21 cellular contexts compared by ENCODE assay signal in genomic region chr10:3837909-3838722, GRCh38.
"Had no signal": no experiment of that assay in that cellular context is flagged by ENCODE, and none has a peak within 500 bp of the region (broad histone marks: within the 10 kb centered on the region; RNA-seq: fewer than 3 reads in every experiment).

No MANE protein-coding gene starts in this region.

- ATAC-seq: activated CD8-positive, alpha-beta memory T cell treated with anti-CD3 and anti-CD28 coated beads, Interleukin-2, amount 10 ng/mL, durations not matched to agents 7 days and 5 days; body of pancreas had no signal

- H3K4me1 ChIP-seq: body of pancreas, parathyroid adenoma, suprapubic skin had no signal

- DNase-seq: activated CD4-positive, alpha-beta memory T cell treated with anti-CD3 and anti-CD28 coated beads for 36 hours; activated CD4-positive, alpha-beta T cell treated with anti-CD3 and anti-CD28 coated beads for 1 hour; activated CD8-positive, alpha-beta memory T cell treated with anti-CD3 and anti-CD28 coated beads, Interleukin-2, amount 10 ng/mL, durations not matched to agents 7 days and 5 days; activated effector memory CD4-positive, alpha-beta T cell treated with anti-CD3 and anti-CD28 coated beads, Interleukin-2, amount 50 U/mL, for 16 hours; activated T-cell treated with anti-CD3 and anti-CD28 coated beads, Interleukin-2, amount 50 U/mL, for 1 hour; amygdala; body of pancreas; foreskin melanocyte; head of caudate nucleus; immature natural killer cell; lower lobe of right lung; midbrain; stimulated activated CD4-positive, alpha-beta T cell treated with anti-CD3 and anti-CD28 coated beads, Interleukin-2, amount 100 ng/mL, for 48 hours; stimulated activated naive CD4-positive, alpha-beta T cell; T-helper 1 cell had no signal

- H3K27me3 Mint-ChIP-seq: activated CD4-positive, alpha-beta memory T cell treated with anti-CD3 and anti-CD28 coated beads for 36 hours; activated CD8-positive, alpha-beta memory T cell treated with anti-CD3 and anti-CD28 coated beads, Interleukin-2, amount 10 ng/mL, durations not matched to agents 7 days and 5 days; activated naive CD8-positive, alpha-beta T cell; central memory CD8-positive, alpha-beta T cell; type B pancreatic cell had no signal

- H3K36me3 Mint-ChIP-seq: activated CD4-positive, alpha-beta memory T cell treated with anti-CD3 and anti-CD28 coated beads for 36 hours; activated naive CD8-positive, alpha-beta T cell; immature natural killer cell; type B pancreatic cell had no signal

- H3K4me3 ChIP-seq: body of pancreas, lower lobe of right lung, suprapubic skin had no signal

- H3K9me3 Mint-ChIP-seq: activated CD4-positive, alpha-beta memory T cell treated with anti-CD3 and anti-CD28 coated beads for 36 hours; central memory CD8-positive, alpha-beta T cell; type B pancreatic cell had no signal

- H3K27ac Mint-ChIP-seq: activated CD4-positive, alpha-beta memory T cell treated with anti-CD3 and anti-CD28 coated beads for 36 hours; activated CD8-positive, alpha-beta memory T cell treated with anti-CD3 and anti-CD28 coated beads, Interleukin-2, amount 10 ng/mL, durations not matched to agents 7 days and 5 days; activated naive CD8-positive, alpha-beta T cell; type B pancreatic cell had no signal

- H3K27me3 ChIP-seq: body of pancreas, suprapubic skin had no signal

- H3K4me3 Mint-ChIP-seq: activated CD4-positive, alpha-beta memory T cell treated with anti-CD3 and anti-CD28 coated beads for 36 hours; activated CD8-positive, alpha-beta memory T cell treated with anti-CD3 and anti-CD28 coated beads, Interleukin-2, amount 10 ng/mL, durations not matched to agents 7 days and 5 days; activated naive CD8-positive, alpha-beta T cell; central memory CD8-positive, alpha-beta T cell; immature natural killer cell; type B pancreatic cell had no signal

- H3K36me3 ChIP-seq: lower lobe of right lung, suprapubic skin had no signal

- H3K27ac ChIP-seq: body of pancreas, epithelial cell of prostate, lower lobe of right lung, parathyroid adenoma, suprapubic skin had no signal

- H3K9me3 ChIP-seq: body of pancreas, lower lobe of right lung, suprapubic skin had no signal
